ENCODE assay signal across 8 cellular contexts in the genomic region with DNA sequence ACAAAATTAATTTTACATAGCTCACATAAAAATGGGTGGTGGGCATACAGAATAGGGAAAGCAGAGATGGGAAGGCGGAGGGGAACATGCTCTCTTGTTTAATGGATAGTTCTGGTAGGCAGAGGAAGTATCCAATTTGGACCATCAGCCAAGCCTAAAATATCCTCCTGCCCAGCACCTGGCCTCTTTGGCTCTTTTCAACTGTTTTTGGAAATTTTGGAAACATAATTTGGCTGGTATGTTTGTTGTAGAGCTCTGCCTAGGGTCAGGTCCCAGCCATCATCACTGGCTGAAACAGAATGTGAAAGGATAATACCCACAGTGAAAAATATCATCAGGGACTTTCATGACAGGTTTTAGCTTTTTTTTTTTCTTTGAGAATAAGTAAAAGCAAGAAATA.
"Had no signal": no experiment of that assay in that cellular context is flagged by ENCODE, and none has a peak within 500 bp of the region (broad histone marks: within the 10 kb centered on the region; RNA-seq: fewer than 3 reads in every experiment).

No MANE protein-coding gene starts in this region.

- ATAC-seq: GM23338, HCT116 had no signal

- DNase-seq: GM23248, GOT3, H7, H9, HCEC 1CT, HFFc6 had no signal
